ENCODE assay signal across 11 cellular contexts in genomic region chr4:46388860-46389259, GRCh38. TPM values are rescaled to one million over a fixed set of nuclear protein-coding genes. Genes with fewer than 3 reads are reported as not detected.
DNase-seq lines count a peak whose midpoint lies in the region; ATAC-seq, FAIRE-seq and TF ChIP-seq lines count a peak whose summit lies in the region.
"Had no signal": no experiment of that assay in that cellular context is flagged by ENCODE, and none has a peak within 500 bp of the region (broad histone marks: within the 10 kb centered on the region; RNA-seq: fewer than 3 reads in every experiment).

No MANE protein-coding gene starts in this region.

- peaks cover 14% of the 10 kb centered on the region; the same call in 1 of the 2 replicates for H3K4me1 ChIP-seq in HUES64 (ENCODE audit: insufficient read depth, low read length)
- H3K4me1 ChIP-seq in mammary epithelial cell (ENCODE audit: insufficient read depth, low read length) = peaks cover 8% of the 10 kb centered on the region
- H3K4me1 ChIP-seq in small intestine (ENCODE audit: control insufficient read depth in 2 of 2, insufficient read depth in 1 of 2, low read depth in 1 of 2, low read length in 1 of 2) = no peaks in the 10 kb centered on the region

- no peaks in the 10 kb centered on the region for H4K20me1 ChIP-seq in mammary epithelial cell (ENCODE audit: insufficient read depth, low read length)

- H3K4me3 ChIP-seq in HUES64 (ENCODE audit: low read length) = peak overlapping the region; percentile 57
- H3K4me3 ChIP-seq in mammary epithelial cell (replicated peaks in 1 of 3; ENCODE audit: insufficient read depth in 1 of 3, low read depth in 2 of 3, low read length in 3 of 3) = no peak overlapping the region
- H3K4me3 ChIP-seq in small intestine (ENCODE audit: low read depth in 1 of 2, low read length in 2 of 2) = peak overlapping the region in 1 of 2 donors; percentile 24

- in situ Hi-C loops in mammary epithelial cell (cut with MboI; ENCODE audit: low sequenced_read_pairs in 2 of 2) = no loop called here

- FAIRE-seq in small intestine (lab: Jason Lieb, UNC) = no peak

- intact Hi-C loops in mammary epithelial cell (cut with micrococcal nuclease) = no loop called here

- H3K79me2 ChIP-seq in mammary epithelial cell (ENCODE audit: insufficient read depth, low read length) = no peaks in the 10 kb centered on the region

- no peak for DNase-seq in mammary epithelial cell
- peak; percentile 20 for DNase-seq in small intestine
- DNase-seq in stimulated activated CD8-positive, alpha-beta memory T cell treated with anti-CD3 and anti-CD28 coated beads, Interleukin-4, amount 100 ng/mL, for 48 hours = no peak
- DNase-seq in AG08395 (ENCODE audit: low spot score) = no peak
- DNase-seq: DMS 273 treated with DMSO at 0.1 percent for 48 hours; stimulated activated CD4-positive, alpha-beta T cell treated with anti-CD3 and anti-CD28 coated beads, Interleukin-1b, Interleukin-23, amount 100 ng/mL, for 48 hours had no signal

- dilution Hi-C loops in mammary epithelial cell (cut with HindIII; ENCODE audit: low sequenced_read_pairs) = no loop called here

- BruUV-seq in mammary epithelial cell (replicated peaks; lab: Mats Ljungman, UMichigan) = no TSS peak

- H3K36me3 ChIP-seq in HUES64 (ENCODE audit: insufficient read depth, low read length) = no peaks in the 10 kb centered on the region
- H3K36me3 ChIP-seq in mammary epithelial cell (ENCODE audit: insufficient read depth, low read length) = no peaks in the 10 kb centered on the region
- no peaks in the 10 kb centered on the region for H3K36me3 ChIP-seq in small intestine (ENCODE audit: control insufficient read depth in 2 of 2, insufficient read depth in 2 of 2, low read length in 2 of 2)

- H3K9ac ChIP-seq in HUES64 (ENCODE audit: low read depth, low read length) (no peak overlapping the region), mammary epithelial cell (ENCODE audit: insufficient read depth, low read length) (no peak overlapping the region)

- ATAC-seq in GM21576 (IDR thresholded peaks at IDR 0.05; ENCODE audit: unreplicated experiment) (no peak), HG03432 (IDR thresholded peaks at IDR 0.05; ENCODE audit: unreplicated experiment) (no peak)

- CTCF ChIA-PET in mammary epithelial cell (lab: Charles Lee; ENCODE audit: low non-redundant PET) = no interaction called here

- H3K27me3 ChIP-seq in HUES64 (ENCODE audit: insufficient read depth, low read length) (peaks cover 53% of the 10 kb centered on the region), mammary epithelial cell (ENCODE audit: insufficient read depth, low read length) (peaks cover 42% of the 10 kb centered on the region), layer of hippocampus (ENCODE audit: control insufficient read depth, insufficient read depth, low read length) (peaks cover 5% of the 10 kb centered on the region), small intestine (ENCODE audit: control insufficient read depth in 2 of 2, insufficient read depth in 2 of 2, low read length in 2 of 2) (peaks cover 0 to 6% of the 10 kb centered on the region in 2 donors)

- no peak overlapping the region for H3K27ac ChIP-seq in HUES64 (ENCODE audit: low read depth, low read length)
- no peak overlapping the region for H3K27ac ChIP-seq in mammary epithelial cell (ENCODE audit: insufficient read depth, low read depth, low read length)
- H3K27ac ChIP-seq in layer of hippocampus (ENCODE audit: low read depth, low read length) = peak overlapping the region; percentile 48
- no peak overlapping the region for H3K27ac ChIP-seq in small intestine (ENCODE audit: low read depth in 1 of 2, low read length in 1 of 2)

- WGBS in HUES64 = 11% methylated on average over 10 of the region's 10 CpGs
- WGBS in mammary epithelial cell (ENCODE audit: low coverage, missing lambda C conversion rate) = 19% methylated on average over 9 of the region's 10 CpGs
- WGBS in small intestine, 3 donors = 3 to 6% (median 4%) methylated on average over 10 of the region's 10 CpGs

- no peak overlapping the region for H2AFZ ChIP-seq in mammary epithelial cell (ENCODE audit: low read depth, low read length)

- H3K9me3 ChIP-seq in HUES64 (ENCODE audit: insufficient read depth, low read depth, low read length) = no peaks in the 10 kb centered on the region
- no peaks in the 10 kb centered on the region for H3K9me3 ChIP-seq in mammary epithelial cell (replicated peaks; ENCODE audit: insufficient read depth, low read length)
- H3K9me3 ChIP-seq in small intestine (ENCODE audit: control insufficient read depth, low read depth) = no peaks in the 10 kb centered on the region

- TF ChIP-seq CTCF in mammary epithelial cell (conservative IDR thresholded peaks at IDR 0.05 in 1 of 2, IDR thresholded peaks at IDR 0.05 in 1 of 2; ENCODE audit: extremely low read depth in 1 of 2, insufficient read depth in 1 of 2, low read depth in 1 of 2, low read length in 2 of 2) = no peak

- H3K4me2 ChIP-seq in mammary epithelial cell (ENCODE audit: insufficient read depth, low read depth, low read length) = peak overlapping the region; percentile 76

RNA-seq across cellular contexts. Expression of gene GABRA2, which starts 1.1 kb away (rescaled TPM):
- polyA plus RNA-seq in HUES64 (2013, experiment 1 of 2) = 0.45 TPM
- 1.1 TPM for polyA plus RNA-seq in HUES64 (2013, experiment 2 of 2)
- not detected for total RNA-seq in mammary epithelial cell
- polyA plus RNA-seq in mammary epithelial cell = 0.05 TPM
- polyA minus RNA-seq in mammary epithelial cell = not detected
- polyA plus RNA-seq in small intestine = under 1 TPM in 1 of 3 donors, not detected in 2; 0.98 TPM
- total RNA-seq: T-helper 1 cell treated with Interleukin-12 subunit alpha and Interleukin-12 subunit beta and Interleukin-4 antibody, amounts not matched to agents 30 ng/mL and 1 ng/mL, for 36 hours had no signal
